In genomic region chr17:44775136-44775837, GRCh38 we compare ENCODE assay signal across 1 cellular context.
TF ChIP-seq lines count a peak whose summit lies in the region.

No MANE protein-coding gene starts in this region.

TF ChIP-seq in HepG2, 621 proteins besides CTCF, POLR2A, EP300 and RAD21 (continued from another document and continues in another):
- TF ChIP-seq NR2C2 (CRISPR knock-in tag; IDR thresholded peaks at IDR 0.05; ENCODE audit: borderline replicate concordance), result peak; percentile 29; the same call in 1 of the 2 replicates
- TF ChIP-seq, protein P1, sequence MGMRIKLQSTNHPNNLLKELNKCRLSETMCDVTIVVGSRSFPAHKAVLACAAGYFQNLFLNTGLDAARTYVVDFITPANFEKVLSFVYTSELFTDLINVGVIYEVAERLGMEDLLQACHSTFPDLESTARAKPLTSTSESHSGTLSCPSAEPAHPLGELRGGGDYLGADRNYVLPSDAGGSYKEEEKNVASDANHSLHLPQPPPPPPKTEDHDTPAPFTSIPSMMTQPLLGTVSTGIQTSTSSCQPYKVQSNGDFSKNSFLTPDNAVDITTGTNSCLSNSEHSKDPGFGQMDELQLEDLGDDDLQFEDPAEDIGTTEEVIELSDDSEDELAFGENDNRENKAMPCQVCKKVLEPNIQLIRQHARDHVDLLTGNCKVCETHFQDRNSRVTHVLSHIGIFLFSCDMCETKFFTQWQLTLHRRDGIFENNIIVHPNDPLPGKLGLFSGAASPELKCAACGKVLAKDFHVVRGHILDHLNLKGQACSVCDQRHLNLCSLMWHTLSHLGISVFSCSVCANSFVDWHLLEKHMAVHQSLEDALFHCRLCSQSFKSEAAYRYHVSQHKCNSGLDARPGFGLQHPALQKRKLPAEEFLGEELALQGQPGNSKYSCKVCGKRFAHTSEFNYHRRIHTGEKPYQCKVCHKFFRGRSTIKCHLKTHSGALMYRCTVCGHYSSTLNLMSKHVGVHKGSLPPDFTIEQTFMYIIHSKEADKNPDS (CRISPR knock-in tag; IDR thresholded peaks at IDR 0.05), result no peak
- TF ChIP-seq, protein P2, sequence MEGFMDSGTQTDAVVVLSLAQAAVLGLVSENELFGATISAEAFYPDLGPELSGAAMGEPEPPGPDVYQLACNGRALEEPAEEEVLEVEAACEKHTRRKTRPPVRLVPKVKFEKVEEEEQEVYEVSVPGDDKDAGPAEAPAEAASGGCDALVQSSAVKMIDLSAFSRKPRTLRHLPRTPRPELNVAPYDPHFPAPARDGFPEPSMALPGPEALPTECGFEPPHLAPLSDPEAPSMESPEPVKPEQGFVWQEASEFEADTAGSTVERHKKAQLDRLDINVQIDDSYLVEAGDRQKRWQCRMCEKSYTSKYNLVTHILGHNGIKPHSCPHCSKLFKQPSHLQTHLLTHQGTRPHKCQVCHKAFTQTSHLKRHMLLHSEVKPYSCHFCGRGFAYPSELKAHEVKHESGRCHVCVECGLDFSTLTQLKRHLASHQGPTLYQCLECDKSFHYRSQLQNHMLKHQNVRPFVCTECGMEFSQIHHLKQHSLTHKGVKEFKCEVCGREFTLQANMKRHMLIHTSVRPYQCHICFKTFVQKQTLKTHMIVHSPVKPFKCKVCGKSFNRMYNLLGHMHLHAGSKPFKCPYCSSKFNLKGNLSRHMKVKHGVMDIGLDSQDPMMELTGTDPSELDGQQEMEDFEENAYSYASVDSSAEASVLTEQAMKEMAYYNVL (CRISPR knock-in tag; IDR thresholded peaks at IDR 0.05; ENCODE audit: borderline replicate concordance), result peak; percentile 38; the same call in 1 of the 2 replicates
- TF ChIP-seq ATF3 (CRISPR knock-in tag; IDR thresholded peaks at IDR 0.05), result no peak
- TF ChIP-seq TOE1 (CRISPR knock-in tag; IDR thresholded peaks at IDR 0.05), result no peak
- TF ChIP-seq ZFY (CRISPR knock-in tag; IDR thresholded peaks at IDR 0.05), result peak; percentile 36
- TF ChIP-seq, protein P3, sequence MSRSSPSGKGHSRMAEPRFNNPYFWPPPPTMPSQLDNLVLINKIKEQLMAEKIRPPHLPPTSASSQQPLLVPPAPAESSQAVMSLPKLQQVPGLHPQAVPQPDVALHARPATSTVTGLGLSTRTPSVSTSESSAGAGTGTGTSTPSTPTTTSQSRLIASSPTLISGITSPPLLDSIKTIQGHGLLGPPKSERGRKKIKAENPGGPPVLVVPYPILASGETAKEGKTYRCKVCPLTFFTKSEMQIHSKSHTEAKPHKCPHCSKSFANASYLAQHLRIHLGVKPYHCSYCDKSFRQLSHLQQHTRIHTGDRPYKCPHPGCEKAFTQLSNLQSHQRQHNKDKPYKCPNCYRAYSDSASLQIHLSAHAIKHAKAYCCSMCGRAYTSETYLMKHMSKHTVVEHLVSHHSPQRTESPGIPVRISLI (CRISPR knock-in tag; IDR thresholded peaks at IDR 0.05; ENCODE audit: borderline replicate concordance), result no peak; the same call in none of the 2 replicates
- peak; percentile 18; the same call in 1 of the 2 replicates for TF ChIP-seq POGK (CRISPR knock-in tag; conservative IDR thresholded peaks at IDR 0.05)
- no peak for TF ChIP-seq SOX6 (IDR thresholded peaks at IDR 0.05)
- TF ChIP-seq SOX6 (CRISPR knock-in tag; IDR thresholded peaks at IDR 0.05), result peak; percentile 30; the same call in 1 of the 2 replicates
- peak; percentile 73; the same call in 1 of the 2 replicates for TF ChIP-seq HOXA9 (CRISPR knock-in tag; IDR thresholded peaks at IDR 0.05; ENCODE audit: borderline replicate concordance)
- TF ChIP-seq ZEB1 (IDR thresholded peaks at IDR 0.05; ENCODE audit: insufficient replicate concordance, low read depth), result peak; percentile 59
- no peak for TF ChIP-seq MAF1 (CRISPR knock-in tag; IDR thresholded peaks at IDR 0.05; ENCODE audit: borderline replicate concordance)
- TF ChIP-seq ZNF691 (CRISPR knock-in tag; IDR thresholded peaks at IDR 0.05; ENCODE audit: borderline replicate concordance, low read depth), result no peak; the same call in 1 of the 2 replicates
- TF ChIP-seq CENPX (CRISPR knock-in tag; IDR thresholded peaks at IDR 0.05), result no peak
- peak; percentile 67; the same call in 1 of the 2 replicates for TF ChIP-seq CREB1 (IDR thresholded peaks at IDR 0.05)
- TF ChIP-seq CREB1 (CRISPR knock-in tag; IDR thresholded peaks at IDR 0.05), result no peak
- no peak for TF ChIP-seq ZNF816 (CRISPR knock-in tag; IDR thresholded peaks at IDR 0.05; ENCODE audit: borderline replicate concordance)
- no peak for TF ChIP-seq CBX2 (IDR thresholded peaks at IDR 0.05; ENCODE audit: low read depth, low read length)
- TF ChIP-seq CBX2 (CRISPR knock-in tag; IDR thresholded peaks at IDR 0.05; ENCODE audit: low read depth), result 0 out of 2 replicates have a peak, but pooled peaks have one; percentile 18
- TF ChIP-seq POGZ (CRISPR knock-in tag; IDR thresholded peaks at IDR 0.05), result peak; percentile 50; the same call in 1 of the 2 replicates
- TF ChIP-seq MTA1 (CRISPR knock-in tag; IDR thresholded peaks at IDR 0.05; ENCODE audit: borderline replicate concordance), result peak; percentile 36; the same call in 1 of the 2 replicates
- peak; percentile 85 for TF ChIP-seq CENPT (CRISPR knock-in tag; IDR thresholded peaks at IDR 0.05; ENCODE audit: low read depth)
- 0 out of 2 replicates have a peak, but pooled peaks have one; percentile 43 for TF ChIP-seq KLF6 (CRISPR knock-in tag; IDR thresholded peaks at IDR 0.05)
- TF ChIP-seq PRDM10 (CRISPR knock-in tag; IDR thresholded peaks at IDR 0.05; ENCODE audit: low read depth), result no peak; the same call in 1 of the 2 replicates
- TF ChIP-seq HNRNPLL (IDR thresholded peaks at IDR 0.05; ENCODE audit: low read depth, low read length, poor library complexity, severe bottlenecking), result no peak
- TF ChIP-seq, protein P4, sequence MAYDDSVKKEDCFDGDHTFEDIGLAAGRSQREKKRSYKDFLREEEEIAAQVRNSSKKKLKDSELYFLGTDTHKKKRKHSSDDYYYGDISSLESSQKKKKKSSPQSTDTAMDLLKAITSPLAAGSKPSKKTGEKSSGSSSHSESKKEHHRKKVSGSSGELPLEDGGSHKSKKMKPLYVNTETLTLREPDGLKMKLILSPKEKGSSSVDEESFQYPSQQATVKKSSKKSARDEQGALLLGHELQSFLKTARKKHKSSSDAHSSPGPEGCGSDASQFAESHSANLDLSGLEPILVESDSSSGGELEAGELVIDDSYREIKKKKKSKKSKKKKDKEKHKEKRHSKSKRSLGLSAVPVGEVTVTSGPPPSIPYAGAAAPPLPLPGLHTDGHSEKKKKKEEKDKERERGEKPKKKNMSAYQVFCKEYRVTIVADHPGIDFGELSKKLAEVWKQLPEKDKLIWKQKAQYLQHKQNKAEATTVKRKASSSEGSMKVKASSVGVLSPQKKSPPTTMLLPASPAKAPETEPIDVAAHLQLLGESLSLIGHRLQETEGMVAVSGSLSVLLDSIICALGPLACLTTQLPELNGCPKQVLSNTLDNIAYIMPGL (CRISPR knock-in tag; IDR thresholded peaks at IDR 0.05; ENCODE audit: borderline replicate concordance in 1 of 2, low read depth in 1 of 2), result peak; percentile 10 to 80; a peak in 3 of 4 replicates
- 0 out of 2 replicates have a peak, but pooled peaks have one; percentile 3 for TF ChIP-seq HMGXB3 (CRISPR knock-in tag; IDR thresholded peaks at IDR 0.05; ENCODE audit: borderline replicate concordance)
- peak; percentile 92 for TF ChIP-seq SNAPC2 (CRISPR knock-in tag; IDR thresholded peaks at IDR 0.05)
- peak; percentile 27 for TF ChIP-seq ZNF12 (CRISPR knock-in tag; IDR thresholded peaks at IDR 0.05)
- TF ChIP-seq TAF1 (CRISPR knock-in tag; IDR thresholded peaks at IDR 0.05), result peak; percentile 62; the same call in 1 of the 2 replicates
- TF ChIP-seq PBX3 (CRISPR knock-in tag; IDR thresholded peaks at IDR 0.05; ENCODE audit: borderline replicate concordance), result 0 out of 2 replicates have a peak, but pooled peaks have one; percentile 24
- TF ChIP-seq ZNF253 (CRISPR knock-in tag; IDR thresholded peaks at IDR 0.05; ENCODE audit: borderline replicate concordance), result peak; percentile 86; the same call in 1 of the 2 replicates
- TF ChIP-seq ZNF773 (CRISPR knock-in tag; IDR thresholded peaks at IDR 0.05; ENCODE audit: borderline replicate concordance), result 0 out of 2 replicates have a peak, but pooled peaks have one; percentile 81
